10 cellular contexts compared by ENCODE assay signal in the genomic region with DNA sequence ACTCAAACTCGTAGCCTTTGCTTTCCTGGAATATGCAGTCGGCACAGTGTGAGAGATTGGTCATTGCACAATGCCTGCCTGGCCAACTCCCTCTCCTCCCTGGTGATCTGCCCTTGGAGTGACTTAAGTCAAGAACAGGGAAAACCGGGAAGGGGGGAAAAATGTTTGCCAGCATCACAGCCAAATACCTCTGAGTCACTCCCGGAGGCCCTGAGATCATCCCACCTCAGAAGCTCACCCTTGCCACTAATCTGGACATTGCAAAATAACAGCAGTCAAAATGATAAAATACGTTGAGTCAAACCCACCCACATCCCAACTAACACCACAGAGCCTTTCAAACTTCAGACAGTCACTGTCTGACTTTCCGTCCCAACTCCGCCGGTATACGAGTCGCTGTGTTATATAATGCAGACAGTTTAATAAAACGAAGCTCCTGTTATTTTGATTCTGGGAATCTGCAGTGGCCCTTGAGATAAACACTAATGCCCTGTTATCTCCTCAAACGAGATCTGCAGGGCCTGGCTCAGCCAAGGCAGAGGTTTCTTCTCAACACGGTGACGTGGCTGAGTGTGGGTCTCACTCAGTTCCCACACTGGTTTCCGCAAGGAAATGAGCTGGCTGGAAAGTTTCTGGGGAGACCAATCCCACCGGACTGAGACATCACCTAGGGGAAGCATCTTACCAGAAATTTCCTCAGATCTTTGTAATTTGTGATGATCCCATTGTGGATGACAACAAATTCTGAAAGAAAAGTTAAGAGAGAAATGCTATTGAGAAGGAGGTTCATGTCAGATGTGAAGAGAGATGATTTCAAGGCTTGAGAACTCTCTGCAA. TPM values are rescaled to one million over a fixed set of nuclear protein-coding genes. Genes with fewer than 3 reads are reported as not detected.
DNase-seq lines count a peak whose midpoint lies in the region; ATAC-seq and TF ChIP-seq lines count a peak whose summit lies in the region.
"Had no signal": no experiment of that assay in that cellular context is flagged by ENCODE, and none has a peak within 500 bp of the region (broad histone marks: within the 10 kb centered on the region; RNA-seq: fewer than 3 reads in every experiment).

No MANE protein-coding gene starts in this region.

- POLR2A ChIA-PET in activated CD4-positive, alpha-beta T cell treated with anti-CD3 and anti-CD28 coated beads, Interleukin-2, amount 10 ng/mL, durations not matched to agents 7 days and 5 days (lab: Charles Lee) = no interaction called here

- ATAC-seq in psoas muscle = peak; percentile 57 to 80 (median 72)
- ATAC-seq in stimulated activated naive B cell treated with anti-CD40 and anti-IgM and Interleukin-4, amounts not matched to agents 10 μg/mL and 1 μg/mL and 100 μg/mL, for 72 hours (replicated peaks) = no peak

- H3K9me3 ChIP-seq in psoas muscle = no peaks in the 10 kb centered on the region

- peaks cover 17 to 34% of the 10 kb centered on the region in 2 donors for H3K27me3 Mint-ChIP-seq in stimulated activated naive B cell treated with anti-CD40 and anti-IgM and Interleukin-4, amounts not matched to agents 10 μg/mL and 1 μg/mL and 100 μg/mL, for 72 hours
- peaks cover 8% of the 10 kb centered on the region for H3K27me3 Mint-ChIP-seq in activated CD4-positive, alpha-beta T cell treated with anti-CD3 and anti-CD28 coated beads, Interleukin-2, amount 10 ng/mL, durations not matched to agents 7 days and 5 days

- no peak overlapping the region for H3K4me3 Mint-ChIP-seq in stimulated activated naive B cell treated with anti-CD40 and anti-IgM and Interleukin-4, amounts not matched to agents 10 μg/mL and 1 μg/mL and 100 μg/mL, for 72 hours
- no peak overlapping the region for H3K4me3 Mint-ChIP-seq in activated CD4-positive, alpha-beta T cell treated with anti-CD3 and anti-CD28 coated beads, Interleukin-2, amount 10 ng/mL, durations not matched to agents 7 days and 5 days

- 72 to 73% (median 73%) methylated on average over 16 of the region's 16 CpGs for WGBS in psoas muscle, 3 donors

- no peaks in the 10 kb centered on the region for H3K27me3 ChIP-seq in psoas muscle (ENCODE audit: insufficient read depth in 3 of 3, low read length in 2 of 3)

- H3K4me1 ChIP-seq in psoas muscle = no peaks in the 10 kb centered on the region

- peaks cover 0 to 4% of the 10 kb centered on the region in 2 donors for H3K36me3 ChIP-seq in psoas muscle (ENCODE audit: insufficient read depth in 1 of 2, low read depth in 1 of 2)

- CTCF ChIA-PET in activated CD4-positive, alpha-beta T cell treated with anti-CD3 and anti-CD28 coated beads, Interleukin-2, amount 10 ng/mL, durations not matched to agents 7 days and 5 days (lab: Charles Lee) = interaction anchor here (0.6 to 1.7 kb wide), 4 partner anchors 15 to 122 kb away, joined by 3 to 4 read pairs (median 3); a partner anchor contains a TSS

- H3K9me3 Mint-ChIP-seq in stimulated activated naive B cell treated with anti-CD40 and anti-IgM and Interleukin-4, amounts not matched to agents 10 μg/mL and 1 μg/mL and 100 μg/mL, for 72 hours = no peaks in the 10 kb centered on the region
- H3K9me3 Mint-ChIP-seq in activated CD4-positive, alpha-beta T cell treated with anti-CD3 and anti-CD28 coated beads, Interleukin-2, amount 10 ng/mL, durations not matched to agents 7 days and 5 days = no peaks in the 10 kb centered on the region

- peak overlapping the region; percentile 3 for H3K4me3 ChIP-seq in fibroblast of villous mesenchyme (ENCODE audit: low read depth, low read length)
- H3K4me3 ChIP-seq in psoas muscle = no peak overlapping the region

- no peaks in the 10 kb centered on the region for H3K36me3 Mint-ChIP-seq in stimulated activated naive B cell treated with anti-CD40 and anti-IgM and Interleukin-4, amounts not matched to agents 10 μg/mL and 1 μg/mL and 100 μg/mL, for 72 hours
- H3K36me3 Mint-ChIP-seq in activated CD4-positive, alpha-beta T cell treated with anti-CD3 and anti-CD28 coated beads, Interleukin-2, amount 10 ng/mL, durations not matched to agents 7 days and 5 days (ENCODE audit: low read depth) = no peaks in the 10 kb centered on the region

- H3K27ac ChIP-seq in psoas muscle = peak overlapping the region; percentile 41

- no peaks in the 10 kb centered on the region for H3K4me1 Mint-ChIP-seq in stimulated activated naive B cell treated with anti-CD40 and anti-IgM and Interleukin-4, amounts not matched to agents 10 μg/mL and 1 μg/mL and 100 μg/mL, for 72 hours
- no peaks in the 10 kb centered on the region for H3K4me1 Mint-ChIP-seq in activated CD4-positive, alpha-beta T cell treated with anti-CD3 and anti-CD28 coated beads, Interleukin-2, amount 10 ng/mL, durations not matched to agents 7 days and 5 days

- intact Hi-C loops in psoas muscle (cut with DNase I) = no loop called here

- H3K27ac Mint-ChIP-seq in stimulated activated naive B cell treated with anti-CD40 and anti-IgM and Interleukin-4, amounts not matched to agents 10 μg/mL and 1 μg/mL and 100 μg/mL, for 72 hours = no peak overlapping the region
- H3K27ac Mint-ChIP-seq in activated CD4-positive, alpha-beta T cell treated with anti-CD3 and anti-CD28 coated beads, Interleukin-2, amount 10 ng/mL, durations not matched to agents 7 days and 5 days = no peak overlapping the region

- DNase-seq in EH (ENCODE audit: low read depth) (peak; percentile 92), T1000 (lab: John Stamatoyannopoulos, UW) (peak; percentile 76), fibroblast of villous mesenchyme (ENCODE audit: low read depth) (peak; percentile 100), psoas muscle (peak; percentile 76 to 77), DMS79 (lab: John Stamatoyannopoulos, UW) (no peak), pons (ENCODE audit: low spot score) (no peak)
- no peak for DNase-seq in stimulated activated naive B cell treated with anti-CD40 and anti-IgM and Interleukin-4, amounts not matched to agents 10 μg/mL and 1 μg/mL and 100 μg/mL, for 72 hours
- no peak for DNase-seq in activated CD4-positive, alpha-beta T cell treated with anti-CD3 and anti-CD28 coated beads, Interleukin-2, amount 10 ng/mL, durations not matched to agents 7 days and 5 days
- DNase-seq: hippocampal formation, NCI-H345 had no signal

- TF ChIP-seq CTCF in fibroblast of villous mesenchyme (IDR thresholded peaks at IDR 0.05; ENCODE audit: insufficient read depth, low read depth, low read length) (no peak), psoas muscle (IDR thresholded peaks at IDR 0.05) (no peak)

RNA-seq across cellular contexts. Expression of a gene that starts 22.1 kb away (rescaled TPM):
- total RNA-seq in fibroblast of villous mesenchyme (25.4 and 28.9 TPM in 2 replicates), psoas muscle (1 to 10 TPM; 4.4 to 7.2 (median 6.5) TPM)
- polyA plus RNA-seq in psoas muscle = 1 to 10 TPM; 2.0 to 2.4 (median 2.4) TPM
- under 1 TPM in 1 of 2 experiments, not detected in 1; 0.12 TPM for total RNA-seq in activated CD4-positive, alpha-beta T cell treated with anti-CD3 and anti-CD28 coated beads, Interleukin-2, amount 10 ng/mL, durations not matched to agents 7 days and 5 days

RNA-seq across cellular contexts. Expression of a gene that starts 39.1 kb away (rescaled TPM):
- total RNA-seq in fibroblast of villous mesenchyme (26.1 and 33.2 TPM in 2 replicates), psoas muscle (10 to 100 TPM; 32.1 to 35.9 (median 34.6) TPM)
- 10 to 100 TPM; 16.1 to 40.1 (median 17.1) TPM for polyA plus RNA-seq in psoas muscle
- 10 to 100 TPM; 39.6 to 47.6 TPM for total RNA-seq in activated CD4-positive, alpha-beta T cell treated with anti-CD3 and anti-CD28 coated beads, Interleukin-2, amount 10 ng/mL, durations not matched to agents 7 days and 5 days

Comparison
In these comparisons a context has a peak if more than half of its experiments do, and no peak if none do; other contexts are left out.
1. DNase-seq: peak in EH (single experiment), T1000 (single experiment), fibroblast of villous mesenchyme (single experiment) and psoas muscle (2 of 2); none in stimulated activated naive B cell treated with anti-CD40 and anti-IgM and Interleukin-4, amounts not matched to agents 10 μg/mL and 1 μg/mL and 100 μg/mL, for 72 hours (single experiment), DMS79 (single experiment), activated CD4-positive, alpha-beta T cell treated with anti-CD3 and anti-CD28 coated beads, Interleukin-2, amount 10 ng/mL, durations not matched to agents 7 days and 5 days (single experiment) and pons (single experiment).
2. ATAC-seq: peak in psoas muscle (4 of 4); none in stimulated activated naive B cell treated with anti-CD40 and anti-IgM and Interleukin-4, amounts not matched to agents 10 μg/mL and 1 μg/mL and 100 μg/mL, for 72 hours (0 of 2).
3. RNA of a gene that starts 22.1 kb away (total RNA-seq): 25.4 to 28.9 TPM in fibroblast of villous mesenchyme and 4.4 to 7.2 TPM in psoas muscle; 0.12 TPM in activated CD4-positive, alpha-beta T cell treated with anti-CD3 and anti-CD28 coated beads, Interleukin-2, amount 10 ng/mL, durations not matched to agents 7 days and 5 days; every median in the first group is over 4 times any median in the second.